1 cellular context compared by ENCODE assay signal in genomic region chr22:24555496-24556253, GRCh38.
A peak's percentile ranks its signal among the peaks of the same experiment; 100 is the strongest.
TF ChIP-seq lines count a peak whose summit lies in the region.

TSS of gene SNRPD3 (plus strand) at chr22:24555999. CDS start at chr22:24557675, 1,676 bp downstream.

TF ChIP-seq in GM12878, 131 proteins besides CTCF, POLR2A, EP300 and RAD21 (continued from another document and continues in another):
- TF ChIP-seq PRDM15 (CRISPR knock-in tag; IDR thresholded peaks at IDR 0.05), result no peak
- no peak for TF ChIP-seq USF1 (IDR thresholded peaks at IDR 0.05; ENCODE audit: borderline replicate concordance, extremely low read length, insufficient read depth, low read depth, low read length)
- TF ChIP-seq TARDBP (IDR thresholded peaks at IDR 0.05; ENCODE audit: borderline replicate concordance), result peak; percentile 79; the same call in 1 of the 2 replicates
- TF ChIP-seq TBL1XR1 (IDR thresholded peaks at IDR 0.05; ENCODE audit: low read depth, low read length), result peak; percentile 82
- peak; percentile 67 for TF ChIP-seq NR2F1 (conservative IDR thresholded peaks at IDR 0.05)
- peak; percentile 99; the same call in 1 of the 2 replicates for TF ChIP-seq ZNF207 (IDR thresholded peaks at IDR 0.05; ENCODE audit: borderline replicate concordance)
- peak; percentile 35; the same call in 1 of the 3 replicates for TF ChIP-seq POU2F2 (IDR thresholded peaks at IDR 0.05; ENCODE audit: borderline replicate concordance, low read depth, low read length)
- peak; percentile 98; the same call in 1 of the 2 replicates for TF ChIP-seq RB1 (IDR thresholded peaks at IDR 0.05; ENCODE audit: borderline replicate concordance)
- TF ChIP-seq SREBF2 (IDR thresholded peaks at IDR 0.05; ENCODE audit: low read length), result no peak
- TF ChIP-seq RELB (IDR thresholded peaks at IDR 0.05; ENCODE audit: low read depth), result peak; percentile 99
- TF ChIP-seq NFYA (IDR thresholded peaks at IDR 0.05; ENCODE audit: borderline replicate concordance, low read depth, low read length), result no peak
- no peak for TF ChIP-seq YBX1 (IDR thresholded peaks at IDR 0.05)
- TF ChIP-seq NRF1 (conservative IDR thresholded peaks at IDR 0.05; ENCODE audit: low read depth, low read length), result peak; percentile 17; the same call in 1 of the 2 replicates
- peak; percentile 65 for TF ChIP-seq ATF7 (IDR thresholded peaks at IDR 0.05; ENCODE audit: low read depth)
- TF ChIP-seq SMAD1 (IDR thresholded peaks at IDR 0.05; ENCODE audit: low read depth, partially characterized antibody), result no peak
- peak; percentile 96; the same call in 1 of the 2 replicates for TF ChIP-seq ASH2L (IDR thresholded peaks at IDR 0.05; ENCODE audit: borderline replicate concordance, low read depth)
- TF ChIP-seq SP1 (IDR thresholded peaks at IDR 0.05; ENCODE audit: low read depth, low read length), result peak; percentile 83
- TF ChIP-seq PAX5 (IDR thresholded peaks at IDR 0.05; ENCODE audit: borderline replicate concordance, low read depth, low read length), result no peak; the same call in 1 of the 2 replicates
- no peak for TF ChIP-seq ATF3 (IDR thresholded peaks at IDR 0.05; ENCODE audit: borderline replicate concordance, extremely low read depth, low read depth, low read length)
- no peak for TF ChIP-seq SMC3 (IDR thresholded peaks at IDR 0.05; ENCODE audit: borderline replicate concordance, low read length)
- peak; percentile 55; the same call in 1 of the 2 replicates for TF ChIP-seq JUND (IDR thresholded peaks at IDR 0.05; ENCODE audit: low read depth, low read length)
- no peak for TF ChIP-seq SUZ12 (IDR thresholded peaks at IDR 0.05; ENCODE audit: unreplicated experiment)
- peak; percentile 39; the same call in 1 of the 2 replicates for TF ChIP-seq ZNF217 (IDR thresholded peaks at IDR 0.05)
- TF ChIP-seq ESRRA (IDR thresholded peaks at IDR 0.05; ENCODE audit: low read length), result peak; percentile 60; the same call in 1 of the 2 replicates
- peak; percentile 97 for TF ChIP-seq GABPA (IDR thresholded peaks at IDR 0.05; ENCODE audit: low read depth)
- no peak for TF ChIP-seq CEBPZ (IDR thresholded peaks at IDR 0.05; ENCODE audit: low read depth, low read length)
- no peak for TF ChIP-seq ZNF592 (IDR thresholded peaks at IDR 0.05)
- TF ChIP-seq RAD51 (IDR thresholded peaks at IDR 0.05), result no peak
- TF ChIP-seq NFXL1 (IDR thresholded peaks at IDR 0.05; ENCODE audit: borderline replicate concordance), result no peak
- TF ChIP-seq NKRF (conservative IDR thresholded peaks at IDR 0.05), result peak; percentile 88
- TF ChIP-seq ZBTB11 (CRISPR knock-in tag; IDR thresholded peaks at IDR 0.05), result peak; percentile 94
- TF ChIP-seq ATF2 (IDR thresholded peaks at IDR 0.05; ENCODE audit: low read length), result no peak
- peak; percentile 59 for TF ChIP-seq NR2C1 (IDR thresholded peaks at IDR 0.05)
- peak; percentile 99 for TF ChIP-seq LARP7 (IDR thresholded peaks at IDR 0.05)
- peak; percentile 86 for TF ChIP-seq POLR2AphosphoS5 (IDR thresholded peaks at IDR 0.05; ENCODE audit: low read length)
- TF ChIP-seq MEF2B (IDR thresholded peaks at IDR 0.05; ENCODE audit: partially characterized antibody, poor library complexity, severe bottlenecking), result peak; percentile 45
- peak; percentile 83 for TF ChIP-seq MXI1 (IDR thresholded peaks at IDR 0.05; ENCODE audit: low read depth, low read length)
